Comparison of ENCODE assay signal across 11 cellular contexts in the genomic region with DNA sequence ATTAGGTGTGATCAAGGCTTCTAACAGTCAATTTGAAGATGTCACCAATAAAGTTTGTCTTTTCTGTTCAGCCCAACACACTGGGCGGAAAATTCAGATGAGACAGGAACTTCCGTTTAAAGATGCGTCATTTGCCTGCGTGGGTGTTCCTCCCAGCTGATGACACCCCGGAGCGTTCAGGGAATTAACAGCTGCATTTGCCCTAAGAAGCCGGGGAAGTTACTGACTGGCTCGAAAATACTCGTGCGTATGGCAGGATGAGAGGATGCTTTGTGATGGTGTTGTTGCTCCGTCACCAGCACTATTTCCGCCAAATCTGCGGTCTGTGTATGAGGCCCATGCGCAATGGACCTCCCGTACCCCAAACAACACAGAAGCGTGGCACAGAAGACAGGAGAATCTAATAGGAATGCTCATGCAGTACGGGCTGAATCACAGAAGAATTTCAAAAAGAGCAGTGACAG. TPM values are rescaled to one million over a fixed set of nuclear protein-coding genes. Genes with fewer than 3 reads are reported as not detected.
DNase-seq lines count a peak whose midpoint lies in the region; ATAC-seq and TF ChIP-seq lines count a peak whose summit lies in the region.
"Had no signal": no experiment of that assay in that cellular context is flagged by ENCODE, and none has a peak within 500 bp of the region (broad histone marks: within the 10 kb centered on the region; RNA-seq: fewer than 3 reads in every experiment).

No MANE protein-coding gene starts in this region.

- DNase-seq in COLO829 (ENCODE audit: low spot score), result peak; percentile 96
- peak; percentile 73 for DNase-seq in MV-4-11 (lab: John Stamatoyannopoulos, UW)
- peak; percentile 59 for DNase-seq in central memory CD4-positive, alpha-beta T cell
- no peak for DNase-seq in naive thymus-derived CD4-positive, alpha-beta T cell
- no peak for DNase-seq in activated gamma-delta T cell treated with Interleukin-2 at 50 U/mL for 16 hours
- DNase-seq in esophagus squamous epithelium (lab: John Stamatoyannopoulos, UW), result no peak
- DNase-seq: activated naive CD4-positive, alpha-beta T cell; DND-41; natural killer cell had no signal

- intact Hi-C loops in naive thymus-derived CD4-positive, alpha-beta T cell (cut with micrococcal nuclease), result no loop called here
- intact Hi-C loops in esophagus squamous epithelium (cut with DNase I), result no loop called here

- no peak overlapping the region for H3K27ac Mint-ChIP-seq in naive thymus-derived CD4-positive, alpha-beta T cell
- H3K27ac Mint-ChIP-seq: natural killer cell had no signal

- H3K4me3 Mint-ChIP-seq in naive thymus-derived CD4-positive, alpha-beta T cell, result no peak overlapping the region
- H3K4me3 Mint-ChIP-seq: natural killer cell had no signal

- WGBS in esophagus squamous epithelium, 2 donors, result 49 to 79% methylated on average over 14 to 17 of the region's 17 CpGs

- TF ChIP-seq POLR2A in esophagus squamous epithelium (IDR thresholded peaks at IDR 0.05) (no peak), GM18505 (IDR thresholded peaks at IDR 0.05; ENCODE audit: borderline replicate concordance, extremely low read depth, insufficient read depth, insufficient read length) (no peak)

- H3K36me3 ChIP-seq in naive thymus-derived CD4-positive, alpha-beta T cell (ENCODE audit: control insufficient read depth in 2 of 3, insufficient read depth in 3 of 3, low read length in 3 of 3), result no peaks in the 10 kb centered on the region
- no peaks in the 10 kb centered on the region for H3K36me3 ChIP-seq in esophagus squamous epithelium

- peaks cover 0 to 10% (median 5%) of the 10 kb centered on the region in 5 donors for H3K27me3 Mint-ChIP-seq in naive thymus-derived CD4-positive, alpha-beta T cell

- H3K27me3 ChIP-seq in naive thymus-derived CD4-positive, alpha-beta T cell (ENCODE audit: control insufficient read depth in 2 of 2, insufficient read depth in 2 of 2, low read length in 2 of 2), result no peaks in the 10 kb centered on the region
- H3K27me3 ChIP-seq in esophagus squamous epithelium, result peaks cover 0 to 38% (median 0%) of the 10 kb centered on the region in 4 donors

- CTCF ChIA-PET in naive thymus-derived CD4-positive, alpha-beta T cell (lab: Charles Lee), result no interaction called here

- no peaks in the 10 kb centered on the region for H3K9me3 ChIP-seq in naive thymus-derived CD4-positive, alpha-beta T cell (ENCODE audit: control insufficient read depth in 2 of 3, low read length in 3 of 3)
- H3K9me3 ChIP-seq in esophagus squamous epithelium, result no peaks in the 10 kb centered on the region

- H3K36me3 Mint-ChIP-seq in naive thymus-derived CD4-positive, alpha-beta T cell, result no peaks in the 10 kb centered on the region
- H3K36me3 Mint-ChIP-seq: natural killer cell had no signal

- no peaks in the 10 kb centered on the region for H3K4me1 ChIP-seq in naive thymus-derived CD4-positive, alpha-beta T cell (ENCODE audit: control insufficient read depth in 2 of 2, insufficient read depth in 2 of 2, low read length in 2 of 2)
- H3K4me1 ChIP-seq in esophagus squamous epithelium, result no peaks in the 10 kb centered on the region

- H3K4me1 Mint-ChIP-seq in naive thymus-derived CD4-positive, alpha-beta T cell, result peaks cover 0 to 1% (median 0%) of the 10 kb centered on the region in 7 donors

- no peak overlapping the region for H3K4me3 ChIP-seq in naive thymus-derived CD4-positive, alpha-beta T cell (ENCODE audit: low read length)
- no peak overlapping the region for H3K4me3 ChIP-seq in esophagus squamous epithelium

- ATAC-seq in naive thymus-derived CD4-positive, alpha-beta T cell, result peak; percentile 16
- no peak for ATAC-seq in GM18505 (IDR thresholded peaks at IDR 0.05; ENCODE audit: unreplicated experiment)
- no peak for ATAC-seq in GM19397 (IDR thresholded peaks at IDR 0.05; ENCODE audit: unreplicated experiment)
- ATAC-seq: natural killer cell had no signal

- no peaks in the 10 kb centered on the region for H3K9me3 Mint-ChIP-seq in naive thymus-derived CD4-positive, alpha-beta T cell
- H3K9me3 Mint-ChIP-seq: natural killer cell had no signal

- POLR2A ChIA-PET in naive thymus-derived CD4-positive, alpha-beta T cell (lab: Charles Lee), result no interaction called here

- no peak overlapping the region for H3K27ac ChIP-seq in naive thymus-derived CD4-positive, alpha-beta T cell (ENCODE audit: low read depth, low read length)
- H3K27ac ChIP-seq in esophagus squamous epithelium, result no peak overlapping the region

- no peak for TF ChIP-seq CTCF in esophagus squamous epithelium (IDR thresholded peaks at IDR 0.05)

RNA-seq across cellular contexts. Expression of a gene that starts 11.9 kb away (rescaled TPM):
- total RNA-seq in naive thymus-derived CD4-positive, alpha-beta T cell, result not detected
- polyA plus RNA-seq in naive thymus-derived CD4-positive, alpha-beta T cell, result not detected
- not detected for total RNA-seq in esophagus squamous epithelium
- total RNA-seq: natural killer cell had no signal

RNA-seq across cellular contexts. Expression of a gene that starts 12.6 kb away (rescaled TPM):
- 10 to 100 TPM in 1 of 5 experiments, 1 to 10 TPM in 2, under 1 TPM in 2; 0.46 to 10.4 (median 1.4) TPM for total RNA-seq in naive thymus-derived CD4-positive, alpha-beta T cell
- polyA plus RNA-seq in naive thymus-derived CD4-positive, alpha-beta T cell, result not detected
- 1 to 10 TPM in 1 of 4 donors, under 1 TPM in 2, not detected in 1; 0.57 to 1.5 (median 0.70) TPM for total RNA-seq in esophagus squamous epithelium

Comparison
In these comparisons a context has a peak if more than half of its experiments do, and no peak if none do; other contexts are left out.
1. DNase-seq: peak in COLO829 (single experiment), MV-4-11 (single experiment) and central memory CD4-positive, alpha-beta T cell (single experiment); none in naive thymus-derived CD4-positive, alpha-beta T cell (0 of 9), activated gamma-delta T cell treated with Interleukin-2 at 50 U/mL for 16 hours (single experiment) and esophagus squamous epithelium (single experiment).